Comparison of ENCODE assay signal across 1 cellular context in the genomic region with DNA sequence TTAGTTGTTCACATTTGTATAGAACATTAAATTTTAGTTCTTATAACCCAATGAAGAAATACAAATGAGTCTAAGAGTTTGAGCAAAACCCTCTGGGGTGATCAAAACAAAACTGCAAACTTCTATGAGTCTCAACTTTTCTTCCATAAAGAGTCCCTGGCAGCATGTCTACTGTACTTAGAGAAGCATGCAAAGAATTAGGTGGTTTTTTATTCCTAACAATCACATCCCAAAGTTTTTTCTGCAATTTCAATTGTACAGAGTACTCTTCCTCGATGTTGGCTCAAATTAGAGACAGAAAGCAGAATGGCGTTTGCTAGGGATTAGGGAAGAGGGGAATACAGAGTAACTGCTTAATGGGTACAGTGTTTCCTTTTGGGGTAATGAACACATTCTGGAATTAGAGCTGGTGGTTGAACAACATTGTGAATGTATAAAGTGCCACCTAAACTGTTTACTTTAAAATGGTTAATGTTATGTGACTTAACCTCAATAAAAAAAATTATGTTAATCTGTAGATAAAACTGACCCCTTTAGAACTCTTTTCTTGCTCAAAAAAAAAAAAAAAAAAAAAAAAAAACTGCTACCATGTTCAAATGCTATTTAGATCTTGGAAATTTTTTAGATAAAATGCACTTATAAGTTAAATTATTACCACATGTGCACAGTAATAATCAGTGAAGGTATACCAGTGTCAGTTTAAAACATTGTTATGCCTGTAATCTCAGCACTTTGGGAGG.
TF ChIP-seq lines count a peak whose summit lies in the region.

No MANE protein-coding gene starts in this region.

TF ChIP-seq in HEK293, 187 proteins besides CTCF, POLR2A, EP300 and RAD21 (continued from another document):
- TF ChIP-seq, protein P1, sequence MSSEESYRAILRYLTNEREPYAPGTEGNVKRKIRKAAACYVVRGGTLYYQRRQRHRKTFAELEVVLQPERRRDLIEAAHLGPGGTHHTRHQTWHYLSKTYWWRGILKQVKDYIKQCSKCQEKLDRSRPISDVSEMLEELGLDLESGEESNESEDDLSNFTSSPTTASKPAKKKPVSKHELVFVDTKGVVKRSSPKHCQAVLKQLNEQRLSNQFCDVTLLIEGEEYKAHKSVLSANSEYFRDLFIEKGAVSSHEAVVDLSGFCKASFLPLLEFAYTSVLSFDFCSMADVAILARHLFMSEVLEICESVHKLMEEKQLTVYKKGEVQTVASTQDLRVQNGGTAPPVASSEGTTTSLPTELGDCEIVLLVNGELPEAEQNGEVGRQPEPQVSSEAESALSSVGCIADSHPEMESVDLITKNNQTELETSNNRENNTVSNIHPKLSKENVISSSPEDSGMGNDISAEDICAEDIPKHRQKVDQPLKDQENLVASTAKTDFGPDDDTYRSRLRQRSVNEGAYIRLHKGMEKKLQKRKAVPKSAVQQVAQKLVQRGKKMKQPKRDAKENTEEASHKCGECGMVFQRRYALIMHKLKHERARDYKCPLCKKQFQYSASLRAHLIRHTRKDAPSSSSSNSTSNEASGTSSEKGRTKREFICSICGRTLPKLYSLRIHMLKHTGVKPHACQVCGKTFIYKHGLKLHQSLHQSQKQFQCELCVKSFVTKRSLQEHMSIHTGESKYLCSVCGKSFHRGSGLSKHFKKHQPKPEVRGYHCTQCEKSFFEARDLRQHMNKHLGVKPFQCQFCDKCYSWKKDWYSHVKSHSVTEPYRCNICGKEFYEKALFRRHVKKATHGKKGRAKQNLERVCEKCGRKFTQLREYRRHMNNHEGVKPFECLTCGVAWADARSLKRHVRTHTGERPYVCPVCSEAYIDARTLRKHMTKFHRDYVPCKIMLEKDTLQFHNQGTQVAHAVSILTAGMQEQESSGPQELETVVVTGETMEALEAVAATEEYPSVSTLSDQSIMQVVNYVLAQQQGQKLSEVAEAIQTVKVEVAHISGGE (tag by site-specific recombination; conservative IDR thresholded peaks at IDR 0.05; ENCODE audit: low read depth): no peak
